In the genomic region with DNA sequence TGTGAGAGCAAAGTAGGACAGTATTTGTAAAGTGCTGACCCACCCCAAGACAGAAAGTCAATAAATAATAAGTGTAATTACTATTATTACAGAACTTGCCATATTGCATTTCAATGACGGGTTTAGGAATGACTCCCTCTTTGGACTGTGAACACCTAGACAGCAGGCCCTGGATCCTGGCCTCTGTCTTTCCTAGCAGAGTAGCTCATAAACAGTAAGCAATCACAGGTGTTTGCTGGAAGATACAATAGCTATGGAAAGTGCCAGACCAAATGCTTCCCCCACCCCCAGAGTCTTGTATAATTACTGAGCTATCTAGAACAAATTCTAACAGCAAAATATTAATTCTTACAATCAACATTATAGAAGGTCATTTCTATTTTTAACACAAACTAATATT, we compare ENCODE assay signal across 20 cellular contexts. TPM values are rescaled to one million over a fixed set of nuclear protein-coding genes. Genes with fewer than 3 reads are reported as not detected.
A peak's percentile ranks its signal among the peaks of the same experiment; 100 is the strongest.
DNase-seq lines count a peak whose midpoint lies in the region; ATAC-seq, FAIRE-seq and TF ChIP-seq lines count a peak whose summit lies in the region.
"Had no signal": no experiment of that assay in that cellular context is flagged by ENCODE, and none has a peak within 500 bp of the region (broad histone marks: within the 10 kb centered on the region; RNA-seq: fewer than 3 reads in every experiment).

No MANE protein-coding gene starts in this region.

- no peaks in the 10 kb centered on the region for H3K9me3 Mint-ChIP-seq in GM23338
- no peaks in the 10 kb centered on the region for H3K9me3 Mint-ChIP-seq in activated CD4-positive, alpha-beta memory T cell treated with anti-CD3 and anti-CD28 coated beads, Interleukin-2, amount 10 ng/mL, durations not matched to agents 7 days and 5 days
- H3K9me3 Mint-ChIP-seq: CD8-positive, alpha-beta T cell; H9 had no signal

- no peak overlapping the region for H2AFZ ChIP-seq in GM23338
- H2AFZ ChIP-seq: GM23248 had no signal

- H3F3A ChIP-seq in GM23338 (replicated peaks; ENCODE audit: low read depth): no peaks in the 10 kb centered on the region

- H3K4me2 ChIP-seq in A549 (peak overlapping the region; percentile 24; the same call in 2 of the 3 replicates), GM23338 (0 out of 2 replicates have a peak overlapping the region, but pooled peaks have one; percentile 4)
- H3K4me2 ChIP-seq: BLaER1 had no signal

- CTCF ChIA-PET in A549 (lab: Yijun Ruan, JAX): no interaction called here
- CTCF ChIA-PET in activated CD4-positive, alpha-beta memory T cell treated with anti-CD3 and anti-CD28 coated beads, Interleukin-2, amount 10 ng/mL, durations not matched to agents 7 days and 5 days (lab: Charles Lee): interaction anchor here (0.9 kb wide), 1 partner anchor 290 kb away, joined by 3 read pairs; no protein-coding TSS in a partner anchor

- DNase-seq in A549 (ENCODE audit: low read depth in 1 of 2, low spot score in 1 of 2) (no peak), GM23338 (ENCODE audit: low spot score) (no peak), NCI-H69 (lab: John Stamatoyannopoulos, UW) (peak; percentile 4), pancreas (no peak), germinal center (ENCODE audit: low spot score) (no peak)
- no peak for DNase-seq in activated CD4-positive, alpha-beta memory T cell treated with anti-CD3 and anti-CD28 coated beads, Interleukin-2, amount 10 ng/mL, durations not matched to agents 7 days and 5 days
- DNase-seq: Caco-2; CD4-positive, CD25-positive, alpha-beta regulatory T cell; CD8-positive, alpha-beta T cell; DMS153; DMS79 treated with DMSO at 0.1 percent for 48 hours; GM23248; H9 had no signal

- no peak for TF ChIP-seq RAD21 in A549 (conservative IDR thresholded peaks at IDR 0.05 in 1 of 2, IDR thresholded peaks at IDR 0.05 in 1 of 2)

- peaks cover 20% of the 10 kb centered on the region for H3K4me1 Mint-ChIP-seq in GM23338
- H3K4me1 Mint-ChIP-seq in activated CD4-positive, alpha-beta memory T cell treated with anti-CD3 and anti-CD28 coated beads, Interleukin-2, amount 10 ng/mL, durations not matched to agents 7 days and 5 days: peaks cover 5% of the 10 kb centered on the region
- H3K4me1 Mint-ChIP-seq: CD4-positive, CD25-positive, alpha-beta regulatory T cell had no signal

- H3K27ac ChIP-seq in A549 (peak overlapping the region in 1 of 2 experiments; percentile 62; a peak in 3 of 6 replicates), GM23338 (ENCODE audit: low read depth) (no peak overlapping the region), pancreas (peak overlapping the region in 1 of 4 donors; percentile 23)
- H3K27ac ChIP-seq: BLaER1, C4-2B, GM23248 had no signal

- H3K79me2 ChIP-seq in GM23338 (replicated peaks; ENCODE audit: insufficient read depth): no peaks in the 10 kb centered on the region

- H3K36me3 Mint-ChIP-seq in GM23338 (ENCODE audit: low read depth): no peaks in the 10 kb centered on the region
- no peaks in the 10 kb centered on the region for H3K36me3 Mint-ChIP-seq in activated CD4-positive, alpha-beta memory T cell treated with anti-CD3 and anti-CD28 coated beads, Interleukin-2, amount 10 ng/mL, durations not matched to agents 7 days and 5 days (ENCODE audit: low read depth)
- H3K36me3 Mint-ChIP-seq: CD4-positive, CD25-positive, alpha-beta regulatory T cell; CD8-positive, alpha-beta T cell had no signal

- no peak overlapping the region for H3K27ac Mint-ChIP-seq in GM23338
- no peak overlapping the region for H3K27ac Mint-ChIP-seq in activated CD4-positive, alpha-beta memory T cell treated with anti-CD3 and anti-CD28 coated beads, Interleukin-2, amount 10 ng/mL, durations not matched to agents 7 days and 5 days
- H3K27ac Mint-ChIP-seq: B cell; CD4-positive, CD25-positive, alpha-beta regulatory T cell; CD8-positive, alpha-beta T cell had no signal

- H3K4me3 ChIP-seq in A549 (no peak overlapping the region), GM23338 (no peak overlapping the region), pancreas (no peak overlapping the region)
- H3K4me3 ChIP-seq: BLaER1, GM23248 had no signal

- no peak overlapping the region for H3K4me3 Mint-ChIP-seq in GM23338
- H3K4me3 Mint-ChIP-seq in activated CD4-positive, alpha-beta memory T cell treated with anti-CD3 and anti-CD28 coated beads, Interleukin-2, amount 10 ng/mL, durations not matched to agents 7 days and 5 days: no peak overlapping the region
- H3K4me3 Mint-ChIP-seq: B cell; CD4-positive, CD25-positive, alpha-beta regulatory T cell; CD8-positive, alpha-beta T cell; H9 had no signal

- no peak for TF ChIP-seq POLR2A in A549 (IDR thresholded peaks at IDR 0.05; ENCODE audit: low read length)

- H4K20me1 ChIP-seq in GM23338 (replicated peaks; ENCODE audit: insufficient read depth): no peaks in the 10 kb centered on the region
- H4K20me1 ChIP-seq: BLaER1 had no signal

- no peaks in the 10 kb centered on the region for H3K27me3 Mint-ChIP-seq in GM23338 (ENCODE audit: insufficient read depth, low read depth, poor library complexity)
- no peaks in the 10 kb centered on the region for H3K27me3 Mint-ChIP-seq in activated CD4-positive, alpha-beta memory T cell treated with anti-CD3 and anti-CD28 coated beads, Interleukin-2, amount 10 ng/mL, durations not matched to agents 7 days and 5 days
- H3K27me3 Mint-ChIP-seq: B cell; CD4-positive, CD25-positive, alpha-beta regulatory T cell had no signal

- POLR2A ChIA-PET in A549 (lab: Yijun Ruan, JAX): no interaction called here
- POLR2A ChIA-PET in activated CD4-positive, alpha-beta memory T cell treated with anti-CD3 and anti-CD28 coated beads, Interleukin-2, amount 10 ng/mL, durations not matched to agents 7 days and 5 days (lab: Charles Lee): no interaction called here

- no peak for TF ChIP-seq CTCF in A549 (IDR thresholded peaks at IDR 0.05)
- TF ChIP-seq CTCF in GM23338 (conservative IDR thresholded peaks at IDR 0.05; ENCODE audit: low read depth in 2 of 2): no peak
- no peak for TF ChIP-seq CTCF in pancreas (IDR thresholded peaks at IDR 0.05)

- ATAC-seq in A549 (no peak), GM23338 (no peak), pancreas (peak in 3 of 4 donors; percentile 39 to 60 (median 56))
- ATAC-seq: CD8-positive, alpha-beta T cell; HCT116 had no signal

- H3K36me3 ChIP-seq in GM23338 (ENCODE audit: insufficient read depth): no peaks in the 10 kb centered on the region
- H3K36me3 ChIP-seq in pancreas: no peaks in the 10 kb centered on the region
- H3K36me3 ChIP-seq: BLaER1 had no signal

- 100% methylated on average over 1 of the region's 1 CpG for WGBS in A549 (ENCODE audit: missing lambda C conversion rate)
- 28 to 45% methylated on average over 1 of the region's 1 CpG for WGBS in pancreas, 2 donors

- no peaks in the 10 kb centered on the region for H3K9me2 ChIP-seq in GM23338 (ENCODE audit: insufficient read depth)

- H3K27me3 ChIP-seq in GM23338 (ENCODE audit: insufficient read depth) (no peaks in the 10 kb centered on the region), pancreas (no peaks in the 10 kb centered on the region)
- H3K27me3 ChIP-seq: BLaER1 had no signal

- intact Hi-C loops in pancreas (cut with DNase I): no loop called here

- H3K9me3 ChIP-seq in A549 (no peaks in the 10 kb centered on the region), pancreas (no peaks in the 10 kb centered on the region)
- H3K9me3 ChIP-seq: Caco-2 had no signal

- no peak for FAIRE-seq in A549 (lab: Jason Lieb, UNC)
- no peak for FAIRE-seq in pancreas (lab: Jason Lieb, UNC)
- FAIRE-seq: G401.6, GM12892, GM19239 had no signal

- peaks cover 21% of the 10 kb centered on the region for H3K4me1 ChIP-seq in A549
- H3K4me1 ChIP-seq in GM23338 (ENCODE audit: insufficient read depth): peaks cover 15% of the 10 kb centered on the region
- peaks cover 11 to 23% (median 21%) of the 10 kb centered on the region in 3 donors for H3K4me1 ChIP-seq in pancreas
- H3K4me1 ChIP-seq: Caco-2 had no signal

- TF ChIP-seq EP300 in A549 (IDR thresholded peaks at IDR 0.05): no peak

TF ChIP-seq in A549, 52 proteins besides CTCF, POLR2A, EP300 and RAD21 (continues in another document):
- no peak for TF ChIP-seq HOXB5 (CRISPR knock-in tag; IDR thresholded peaks at IDR 0.05)

TF ChIP-seq in GM23338, 12 proteins besides CTCF, POLR2A, EP300 and RAD21 (continues in another document):
- TF ChIP-seq CREB1 (CRISPR knock-in tag; IDR thresholded peaks at IDR 0.05; ENCODE audit: low read depth) (no peak), POLR2AphosphoS5 (IDR thresholded peaks at IDR 0.05; ENCODE audit: low read depth) (no peak), EZH2 (IDR thresholded peaks at IDR 0.05; ENCODE audit: low read depth, unreplicated experiment) (no peak), ZNF331 (CRISPR knock-in tag; IDR thresholded peaks at IDR 0.05; ENCODE audit: low read depth) (no peak), JUNB (IDR thresholded peaks at IDR 0.05; ENCODE audit: unreplicated experiment) (no peak)
- TF ChIP-seq, protein P1, sequence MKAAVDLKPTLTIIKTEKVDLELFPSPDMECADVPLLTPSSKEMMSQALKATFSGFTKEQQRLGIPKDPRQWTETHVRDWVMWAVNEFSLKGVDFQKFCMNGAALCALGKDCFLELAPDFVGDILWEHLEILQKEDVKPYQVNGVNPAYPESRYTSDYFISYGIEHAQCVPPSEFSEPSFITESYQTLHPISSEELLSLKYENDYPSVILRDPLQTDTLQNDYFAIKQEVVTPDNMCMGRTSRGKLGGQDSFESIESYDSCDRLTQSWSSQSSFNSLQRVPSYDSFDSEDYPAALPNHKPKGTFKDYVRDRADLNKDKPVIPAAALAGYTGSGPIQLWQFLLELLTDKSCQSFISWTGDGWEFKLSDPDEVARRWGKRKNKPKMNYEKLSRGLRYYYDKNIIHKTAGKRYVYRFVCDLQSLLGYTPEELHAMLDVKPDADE (IDR thresholded peaks at IDR 0.05): no peak

RNA-seq across cellular contexts. Expression of a gene that starts 20.1 kb away (rescaled TPM):
- 154 and 159 TPM in 2 replicates for polyA plus RNA-seq in A549 (2011; rRNA removed)
- 37.0 and 40.3 TPM in 2 replicates for polyA plus RNA-seq in A549 (2012; cell fraction: cytosol; rRNA removed)
- polyA plus RNA-seq in A549 (2012; cell fraction: nucleus; rRNA removed): 28.8 and 43.5 TPM in 2 replicates
- 77.7 to 96.4 TPM (median 77.9 TPM) in 3 replicates for polyA plus RNA-seq in A549 (2017; fragmentation: RNase III; extraction: RNeasy Plus Mini Kit Qiagen cat#74134 plus additional on column Dnase treatment)
- 106 and 112 TPM in 2 replicates for polyA minus RNA-seq in A549 (2011; rRNA and poly(A)+ RNA removed)
- total RNA-seq in GM23338 (2014; rRNA removed; shearing (Covaris generic)): 60.4 and 70.6 TPM in 2 replicates
- polyA plus RNA-seq in GM23338 (2016; fragmentation: Nextera tagmentation; extraction: Ambion mirVana): 20.0 and 26.4 TPM in 2 replicates
- total RNA-seq in pancreas: 100 to 1,000 TPM in 1 of 6 donors, 10 to 100 TPM in 5; 54.2 to 102 (median 58.4) TPM
- polyA plus RNA-seq in pancreas: 10 to 100 TPM; 28.6 to 48.3 TPM
- total RNA-seq in activated CD4-positive, alpha-beta memory T cell treated with anti-CD3 and anti-CD28 coated beads, Interleukin-2, amount 10 ng/mL, durations not matched to agents 7 days and 5 days: 1 to 10 TPM; 2.1 to 2.9 TPM
- total RNA-seq: CD4-positive, CD25-positive, alpha-beta regulatory T cell had no signal
- polyA plus RNA-seq: CD4-positive, CD25-positive, alpha-beta regulatory T cell had no signal

Comparison
In these comparisons a context has a peak if more than half of its experiments do, and no peak if none do; other contexts are left out.
1. ATAC-seq: peak in pancreas (3 of 4); none in A549 (0 of 2) and GM23338 (single experiment).
2. RNA of a gene that starts 20.1 kb away (total RNA-seq): 60.4 to 70.6 TPM in GM23338 and 54.2 to 102 TPM in pancreas; 2.1 to 2.9 TPM in activated CD4-positive, alpha-beta memory T cell treated with anti-CD3 and anti-CD28 coated beads, Interleukin-2, amount 10 ng/mL, durations not matched to agents 7 days and 5 days; every median in the first group is over 10 times any median in the second.